31 cellular contexts compared by ENCODE assay signal in the genomic region with DNA sequence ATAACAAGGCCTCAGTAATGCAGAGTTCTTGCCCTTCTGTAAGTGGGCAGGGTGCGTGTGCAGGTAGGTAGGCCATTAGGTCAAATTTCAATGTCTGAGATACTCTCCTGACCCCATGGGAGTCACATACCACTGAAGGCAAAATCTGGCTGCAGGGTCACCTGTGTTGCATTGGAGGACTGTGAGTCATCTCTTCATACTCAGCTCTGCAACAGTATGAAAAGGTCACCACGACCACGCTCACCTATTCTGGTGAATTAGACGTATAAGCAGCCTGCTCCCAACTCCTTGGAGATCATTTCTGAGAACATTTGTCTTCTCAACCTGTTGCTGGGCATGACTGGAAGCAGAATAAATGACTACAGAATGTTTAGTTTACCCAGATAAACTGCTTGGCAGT.
DNase-seq lines count a peak whose midpoint lies in the region; ATAC-seq, FAIRE-seq and TF ChIP-seq lines count a peak whose summit lies in the region.
"Had no signal": no experiment of that assay in that cellular context is flagged by ENCODE, and none has a peak within 500 bp of the region (broad histone marks: within the 10 kb centered on the region; RNA-seq: fewer than 3 reads in every experiment).

No MANE protein-coding gene starts in this region.

- peak; percentile 11 for DNase-seq in stimulated activated naive CD8-positive, alpha-beta T cell treated with anti-CD3 and anti-CD28 coated beads, Interleukin-15, Interleukin-2, amounts not matched to agents 100 U/mL and 50 U/mL, for 24 hours
- no peak for DNase-seq in stimulated activated naive CD8-positive, alpha-beta T cell treated with anti-CD3 and anti-CD28 coated beads, Interleukin-15, amount 100 ng/mL, for 72 hours
- peak; percentile 18 for DNase-seq in astrocyte (ENCODE audit: low read depth)
- DNase-seq in AG20443 (ENCODE audit: low spot score), result no peak
- DNase-seq: activated gamma-delta T cell treated with Interleukin-2 at 50 U/mL for 16 hours; activated T-cell treated with anti-CD3 and anti-CD28 coated beads, Interleukin-2, amount 50 U/mL, for 1 hour; COR-L47; DMS79; H9; hypothalamus; NCI-H2029; NCI-H524 treated with DMSO at 0.1 percent for 48 hours; pancreas; PC-3; right cardiac atrium; spleen; stimulated activated CD4-positive, alpha-beta T cell treated with anti-CD3 and anti-CD28 coated beads, Interleukin-4, amount 100 ng/mL, for 1 hour; stimulated activated naive CD4-positive, alpha-beta T cell; T-helper 2 cell had no signal

- no peaks in the 10 kb centered on the region for H3K27me3 ChIP-seq in astrocyte (ENCODE audit: insufficient read depth, low read length)
- no peaks in the 10 kb centered on the region for H3K27me3 ChIP-seq in stomach smooth muscle (ENCODE audit: control insufficient read depth in 1 of 2, insufficient read depth in 2 of 2, low read length in 2 of 2)
- H3K27me3 ChIP-seq: pancreas, spleen had no signal

- H3K4me3 ChIP-seq in astrocyte (ENCODE audit: insufficient read depth, low read depth, low read length) (no peak overlapping the region), stomach smooth muscle (ENCODE audit: low read length in 2 of 2) (no peak overlapping the region)
- H3K4me3 ChIP-seq: pancreas, spleen, thoracic aorta had no signal

- no peak overlapping the region for H3K27ac ChIP-seq in astrocyte (ENCODE audit: low read depth, low read length)
- peak overlapping the region; percentile 77 for H3K27ac ChIP-seq in stomach smooth muscle (ENCODE audit: low read length)
- H3K27ac ChIP-seq: C4-2B, KMS-11, pancreas, spleen, thoracic aorta had no signal

- H3K9me3 Mint-ChIP-seq in stimulated activated naive CD8-positive, alpha-beta T cell treated with anti-CD3 and anti-CD28 coated beads, Interleukin-15, amount 100 ng/mL, for 72 hours, result no peaks in the 10 kb centered on the region
- H3K9me3 Mint-ChIP-seq in astrocyte (ENCODE audit: unreplicated experiment) (no peaks in the 10 kb centered on the region), nephron (no peaks in the 10 kb centered on the region)
- H3K9me3 Mint-ChIP-seq: brain, H9, memory B cell, neural crest cell had no signal

- H3K9ac ChIP-seq in astrocyte (ENCODE audit: low read length) (no peak overlapping the region), stomach smooth muscle (ENCODE audit: low read length in 2 of 2) (no peak overlapping the region)
- H3K9ac ChIP-seq: KMS-11 had no signal

- FAIRE-seq in astrocyte (lab: Jason Lieb, UNC), result no peak
- FAIRE-seq: G401.6, pancreas had no signal

- H3K79me2 ChIP-seq in astrocyte (ENCODE audit: insufficient read depth, low read length), result no peaks in the 10 kb centered on the region

- peaks cover 14% of the 10 kb centered on the region for H3K4me1 Mint-ChIP-seq in stimulated activated naive CD8-positive, alpha-beta T cell treated with anti-CD3 and anti-CD28 coated beads, Interleukin-15, amount 100 ng/mL, for 72 hours
- H3K4me1 Mint-ChIP-seq in astrocyte (ENCODE audit: low read depth, unreplicated experiment) (peaks cover 19% of the 10 kb centered on the region), nephron (peaks cover 51% of the 10 kb centered on the region)
- H3K4me1 Mint-ChIP-seq: H9 had no signal

- H3K36me3 ChIP-seq in astrocyte (ENCODE audit: insufficient read depth, low read length) (no peaks in the 10 kb centered on the region), stomach smooth muscle (ENCODE audit: control insufficient read depth in 2 of 2, insufficient read depth in 2 of 2, low read length in 2 of 2) (no peaks in the 10 kb centered on the region)
- H3K36me3 ChIP-seq: pancreas, spleen, thoracic aorta had no signal

- TF ChIP-seq CTCF in astrocyte (IDR thresholded peaks at IDR 0.05; ENCODE audit: insufficient read depth, low read depth, low read length), result no peak
- TF ChIP-seq CTCF in nephron (IDR thresholded peaks at IDR 0.05; ENCODE audit: unreplicated experiment in 3 of 3), result no peak

- no peaks in the 10 kb centered on the region for H4K20me1 ChIP-seq in astrocyte (ENCODE audit: insufficient read depth, low read length)

- H3K4me3 Mint-ChIP-seq in stimulated activated naive CD8-positive, alpha-beta T cell treated with anti-CD3 and anti-CD28 coated beads, Interleukin-15, amount 100 ng/mL, for 72 hours, result no peak overlapping the region
- no peak overlapping the region for H3K4me3 Mint-ChIP-seq in astrocyte (ENCODE audit: unreplicated experiment)
- H3K4me3 Mint-ChIP-seq in nephron, result no peak overlapping the region
- H3K4me3 Mint-ChIP-seq: brain, H9, memory B cell, neural crest cell had no signal

- no peak overlapping the region for H3K4me2 ChIP-seq in astrocyte (ENCODE audit: low read length)
- H3K4me2 ChIP-seq: KMS-11 had no signal

- H3K36me3 Mint-ChIP-seq in astrocyte (ENCODE audit: low read depth, unreplicated experiment) (no peaks in the 10 kb centered on the region), nephron (ENCODE audit: low read depth) (no peaks in the 10 kb centered on the region)
- H3K36me3 Mint-ChIP-seq: brain, memory B cell had no signal

- H3K27me3 Mint-ChIP-seq in stimulated activated naive CD8-positive, alpha-beta T cell treated with anti-CD3 and anti-CD28 coated beads, Interleukin-15, amount 100 ng/mL, for 72 hours, result no peaks in the 10 kb centered on the region
- no peaks in the 10 kb centered on the region for H3K27me3 Mint-ChIP-seq in astrocyte (ENCODE audit: low read depth, unreplicated experiment)
- H3K27me3 Mint-ChIP-seq in nephron (ENCODE audit: low read depth), result no peaks in the 10 kb centered on the region
- H3K27me3 Mint-ChIP-seq: brain, memory B cell had no signal

- no peak overlapping the region for H3K27ac Mint-ChIP-seq in stimulated activated naive CD8-positive, alpha-beta T cell treated with anti-CD3 and anti-CD28 coated beads, Interleukin-15, amount 100 ng/mL, for 72 hours
- H3K27ac Mint-ChIP-seq in astrocyte (ENCODE audit: unreplicated experiment), result no peak overlapping the region
- peak overlapping the region in 2 of 3 experiments; percentile 52 to 93 for H3K27ac Mint-ChIP-seq in nephron
- H3K27ac Mint-ChIP-seq: brain, H9, memory B cell had no signal

- peak; percentile 77 for ATAC-seq in stimulated activated naive CD8-positive, alpha-beta T cell treated with anti-CD3 and anti-CD28 coated beads, Interleukin-15, Interleukin-2, amounts not matched to agents 100 U/mL and 50 U/mL, for 24 hours
- no peak for ATAC-seq in stimulated activated naive CD8-positive, alpha-beta T cell treated with anti-CD3 and anti-CD28 coated beads, Interleukin-15, amount 100 ng/mL, for 72 hours
- ATAC-seq in HG03097 (IDR thresholded peaks at IDR 0.05; ENCODE audit: low FRiP score, unreplicated experiment) (no peak), GM19324 (IDR thresholded peaks at IDR 0.05; ENCODE audit: low FRiP score, unreplicated experiment) (no peak)
- ATAC-seq: pancreas, PC-3, right cardiac atrium, Right ventricle myocardium inferior had no signal

- H3K9me3 ChIP-seq in astrocyte (ENCODE audit: insufficient read depth, low read depth, low read length) (no peaks in the 10 kb centered on the region), stomach smooth muscle (ENCODE audit: control insufficient read depth in 2 of 2, low read length in 2 of 2) (no peaks in the 10 kb centered on the region)
- H3K9me3 ChIP-seq: pancreas, spleen, thoracic aorta had no signal

- H3K4me1 ChIP-seq in astrocyte (ENCODE audit: insufficient read depth, low read length) (peaks cover 5% of the 10 kb centered on the region), stomach smooth muscle (ENCODE audit: control insufficient read depth, insufficient read depth, low read length) (peaks cover 10% of the 10 kb centered on the region)

- H2AFZ ChIP-seq in astrocyte (ENCODE audit: low read depth, low read length), result no peak overlapping the region

Comparison
In these comparisons a context has a peak if more than half of its experiments do, and no peak if none do; other contexts are left out.
1. DNase-seq: peak in stimulated activated naive CD8-positive, alpha-beta T cell treated with anti-CD3 and anti-CD28 coated beads, Interleukin-15, Interleukin-2, amounts not matched to agents 100 U/mL and 50 U/mL, for 24 hours (single experiment) and astrocyte (single experiment); none in stimulated activated naive CD8-positive, alpha-beta T cell treated with anti-CD3 and anti-CD28 coated beads, Interleukin-15, amount 100 ng/mL, for 72 hours (0 of 2) and AG20443 (single experiment).
2. H3K27ac Mint-ChIP-seq: peak in nephron (2 of 3); none in stimulated activated naive CD8-positive, alpha-beta T cell treated with anti-CD3 and anti-CD28 coated beads, Interleukin-15, amount 100 ng/mL, for 72 hours (0 of 2) and astrocyte (single experiment).